In the genomic region with DNA sequence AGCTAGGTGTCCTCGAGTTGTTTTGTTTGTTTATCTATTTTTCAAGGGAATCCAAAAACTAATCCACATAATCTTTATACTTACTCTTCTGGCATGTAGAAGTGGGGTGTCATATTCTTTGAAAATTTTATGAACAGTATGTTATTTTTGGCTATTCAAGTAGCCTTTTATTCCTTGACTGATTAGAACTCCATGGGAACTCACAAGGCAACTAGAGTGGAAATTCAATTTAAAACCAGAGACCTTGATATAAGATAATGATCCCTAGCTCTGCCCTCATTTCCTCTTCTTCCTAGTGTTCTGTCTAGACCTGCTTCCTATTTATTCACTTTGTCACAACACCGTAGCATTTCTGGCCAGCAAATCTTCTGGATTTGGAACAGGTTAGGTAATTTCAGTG, we compare ENCODE assay signal across 29 cellular contexts.
"Had no signal": no experiment of that assay in that cellular context is flagged by ENCODE, and none has a peak within 500 bp of the region (broad histone marks: within the 10 kb centered on the region; RNA-seq: fewer than 3 reads in every experiment).

No MANE protein-coding gene starts in this region.

- H3K4me3 ChIP-seq: Peyer's patch, SJSA1, SK-N-MC had no signal

- H3K9ac ChIP-seq: KMS-11 had no signal

- H3K4me1 ChIP-seq: Peyer's patch, SJSA1 had no signal

- H3K9me3 ChIP-seq: SJSA1 had no signal

- H3K27ac ChIP-seq: KMS-11, Peyer's patch, SJSA1, SK-N-MC had no signal

- H3K4me2 ChIP-seq: KMS-11 had no signal

- H3K36me3 ChIP-seq: Peyer's patch, SJSA1 had no signal

- H3K27me3 ChIP-seq: Peyer's patch, SJSA1 had no signal

- DNase-seq: Karpas-422, KBM-7, MM.1S, MV-4-11, NCI-H1092, NCI-H1105, NCI-H1417 treated with DMSO at 0.1 percent for 48 hours, NCI-H1436 treated with DMSO at 0.1 percent for 48 hours, NCI-H1694 treated with DMSO at 0.1 percent for 48 hours, NCI-H187 treated with DMSO at 0.1 percent for 48 hours, NCI-H2029, NCI-H2081, NCI-H2171 treated with DMSO at 0.1 percent for 48 hours, NCI-H2227 treated with DMSO at 0.1 percent for 48 hours, NCI-H345, NCI-H446, NCI-H510A treated with DMSO at 0.1 percent for 48 hours, NCI-H524 treated with DMSO at 0.1 percent for 48 hours, NCI-H526 treated with DMSO at 0.1 percent for 48 hours, NCI-H774, Peyer's patch, Right ventricle myocardium superior, RPMI8226, SHP77 treated with DMSO at 0.1 percent for 48 hours, SW 1271, T-helper 1 cell had no signal
